11 cellular contexts compared by ENCODE assay signal in genomic region chr11:3169952-3170755, GRCh38. TPM values are rescaled to one million over a fixed set of nuclear protein-coding genes. Genes with fewer than 3 reads are reported as not detected.
DNase-seq lines count a peak whose midpoint lies in the region; ATAC-seq, FAIRE-seq and TF ChIP-seq lines count a peak whose summit lies in the region.
"Had no signal": no experiment of that assay in that cellular context is flagged by ENCODE, and none has a peak within 500 bp of the region (broad histone marks: within the 10 kb centered on the region; RNA-seq: fewer than 3 reads in every experiment).

No MANE protein-coding gene starts in this region.

- FAIRE-seq in GM12891 (lab: Jason Lieb, UNC) (no peak), RCC 7860 (lab: Jason Lieb, UNC) (no peak)

- TF ChIP-seq POLR2A in GM12891 (IDR thresholded peaks at IDR 0.05; ENCODE audit: low read depth, low read length), result no peak

- H3K4me3 ChIP-seq in foreskin fibroblast (ENCODE audit: low read depth in 1 of 2, low read length in 2 of 2) (peak overlapping the region; percentile 45 to 58), MG63 (no peak overlapping the region)
- H3K4me3 ChIP-seq: body of pancreas had no signal

- no peak for ATAC-seq in activated CD4-positive, CD25-positive, alpha-beta regulatory T cell treated with anti-CD3 and anti-CD28 coated beads, Interleukin-2, amount 50 U/mL, for 24 hours

- TF ChIP-seq CTCF in foreskin fibroblast (IDR thresholded peaks at IDR 0.05; ENCODE audit: low read depth, low read length), result no peak

- H3K9me3 ChIP-seq in MG63, result no peaks in the 10 kb centered on the region
- H3K9me3 ChIP-seq: body of pancreas had no signal

- DNase-seq in GM12891 (ENCODE audit: insufficient read length, low spot score) (peak; percentile 2), RCC 7860 (ENCODE audit: low spot score) (peak; percentile 8), foreskin fibroblast (no peak), renal cortical epithelial cell (ENCODE audit: low read depth) (peak; percentile 16), MG63 (no peak), cerebellar nuclear complex (lab: John Stamatoyannopoulos, UW) (no peak), SIG-M5 treated with dmso at 0.1 percent for 504 hours (lab: John Stamatoyannopoulos, UW; ENCODE audit: unreplicated experiment) (no peak)
- DNase-seq: Karpas-422, SHP77 treated with DMSO at 0.1 percent for 48 hours had no signal

- no peaks in the 10 kb centered on the region for H3K27me3 ChIP-seq in MG63
- H3K27me3 ChIP-seq: body of pancreas had no signal

- H3K36me3 ChIP-seq in MG63, result no peaks in the 10 kb centered on the region

TF ChIP-seq in GM12891, 5 proteins besides CTCF, POLR2A, EP300 and RAD21:
- no peak for TF ChIP-seq POLR2AphosphoS5 (IDR thresholded peaks at IDR 0.05; ENCODE audit: low read depth, low read length)
- TF ChIP-seq PAX5 (IDR thresholded peaks at IDR 0.05; ENCODE audit: insufficient read depth, low read length, severe bottlenecking), result no peak
- no peak for TF ChIP-seq TAF1 (IDR thresholded peaks at IDR 0.05; ENCODE audit: low read depth, low read length)
- TF ChIP-seq POU2F2 (IDR thresholded peaks at IDR 0.05; ENCODE audit: low read depth, low read length), result no peak
- no peak for TF ChIP-seq SPI1 (IDR thresholded peaks at IDR 0.05; ENCODE audit: low read depth, low read length)
TF ChIP-seq in GM12891: peak in this region for 0.

RNA-seq across cellular contexts. Expression of gene OSBPL5, which starts 5.0 kb away (rescaled TPM):
- not detected for polyA plus RNA-seq in GM12891 (2012; ENCODE audit: low read depth, missing spikeins)
- total RNA-seq in renal cortical epithelial cell, result 11.3 and 21.3 TPM in 2 replicates
- 9.9 and 11.0 TPM in 2 replicates for total RNA-seq in MG63 (2014; rRNA removed; shearing (Covaris generic); ENCODE audit: low replicate concordance)

RNA-seq across cellular contexts. Expression of gene MRGPRG, which starts 48.5 kb away (rescaled TPM):
- polyA plus RNA-seq in GM12891 (2012; ENCODE audit: low read depth, missing spikeins), result not detected
- not detected in 2 replicates for total RNA-seq in renal cortical epithelial cell
- not detected in 2 replicates for total RNA-seq in MG63 (2014; rRNA removed; shearing (Covaris generic); ENCODE audit: low replicate concordance)
- total RNA-seq: body of pancreas had no signal

Comparison
In these comparisons a context has a peak if more than half of its experiments do, and no peak if none do; other contexts are left out.
1. DNase-seq: peak in GM12891 (single experiment), RCC 7860 (single experiment) and renal cortical epithelial cell (single experiment); none in foreskin fibroblast (0 of 2), MG63 (single experiment), cerebellar nuclear complex (0 of 2) and SIG-M5 treated with dmso at 0.1 percent for 504 hours (single experiment).